Comparison of ENCODE assay signal across 8 cellular contexts in genomic region chr13:26052136-26052736, GRCh38. TPM values are rescaled to one million over a fixed set of nuclear protein-coding genes. Genes with fewer than 3 reads are reported as not detected.
DNase-seq lines count a peak whose midpoint lies in the region; ATAC-seq, FAIRE-seq and TF ChIP-seq lines count a peak whose summit lies in the region.

No MANE protein-coding gene starts in this region.

- H3K9ac ChIP-seq in MM.1S (ENCODE audit: low read length) = no peak overlapping the region; the same call in 1 of the 2 replicates
- H3K9ac ChIP-seq in H1 (replicated peaks in 1 of 4; ENCODE audit: extremely low read depth in 1 of 4, low read depth in 3 of 4, low read length in 3 of 4) = no peak overlapping the region

- CTCF ChIA-PET in CD4-positive, alpha-beta T cell (lab: Charles Lee) = no interaction called here
- CTCF ChIA-PET in H1 (lab: Charles Lee; ENCODE audit: partially characterized antibody) = interaction anchor here (0.8 to 1.1 kb wide), 3 partner anchors 15 to 542 kb away, joined by 3 read pairs; no protein-coding TSS in a partner anchor

- H3K14ac ChIP-seq in H1 (ENCODE audit: insufficient read length) = no peak overlapping the region

- no peak overlapping the region for H2BK15ac ChIP-seq in H1 (ENCODE audit: low read length)

- H3F3A ChIP-seq in MM.1S (ENCODE audit: insufficient read depth, low read length) = no peaks in the 10 kb centered on the region

- H3K27ac Mint-ChIP-seq in CD4-positive, alpha-beta T cell = no peak overlapping the region
- no peak overlapping the region for H3K27ac Mint-ChIP-seq in osteocyte (ENCODE audit: unreplicated experiment)

- H3K36me3 ChIP-seq in MM.1S (replicated peaks; ENCODE audit: insufficient read depth, low read length) (no peaks in the 10 kb centered on the region), H1 (ENCODE audit: control insufficient read depth in 2 of 4, insufficient read depth in 4 of 4, low read length in 3 of 4) (no peaks in the 10 kb centered on the region; a peak in 1 of 8 replicates)

- H2BK20ac ChIP-seq in H1 (ENCODE audit: low read length) = no peak overlapping the region

- peak overlapping the region; percentile 81 for H3K4me3 Mint-ChIP-seq in CD4-positive, alpha-beta T cell
- peak overlapping the region; percentile 72 for H3K4me3 Mint-ChIP-seq in osteocyte (ENCODE audit: unreplicated experiment)

- H3K9me3 Mint-ChIP-seq in CD4-positive, alpha-beta T cell = no peaks in the 10 kb centered on the region
- no peaks in the 10 kb centered on the region for H3K9me3 Mint-ChIP-seq in osteocyte (ENCODE audit: unreplicated experiment)

- peak overlapping the region; percentile 52 for H3K4me3 ChIP-seq in MM.1S (ENCODE audit: low read length)
- peak overlapping the region; percentile 10 to 68 (median 30); a peak in 5 of 8 replicates for H3K4me3 ChIP-seq in H1 (ENCODE audit: extremely low read depth in 1 of 4, insufficient read depth in 2 of 4, low read depth in 3 of 4, low read length in 4 of 4)

- no peaks in the 10 kb centered on the region for H3K79me2 ChIP-seq in MM.1S (ENCODE audit: low read length)
- H3K79me2 ChIP-seq in H1 (ENCODE audit: control insufficient read depth in 1 of 2, insufficient read depth in 2 of 2, low read length in 2 of 2) = peaks cover 0 to 9% of the 10 kb centered on the region in 2 experiments; a peak in 1 of 4 replicates

- no peak overlapping the region for H2AK5ac ChIP-seq in H1 (ENCODE audit: low read depth, low read length)

- H3K9me2 ChIP-seq in MM.1S (replicated peaks; ENCODE audit: insufficient read depth, low read length) = no peaks in the 10 kb centered on the region

- no peak overlapping the region for H4K91ac ChIP-seq in H1 (replicated peaks; ENCODE audit: insufficient read length, low read length)

- H2AFZ ChIP-seq in MM.1S (ENCODE audit: low read length) (no peak overlapping the region), H1 (ENCODE audit: low read length) (peak overlapping the region; percentile 82)

- H3K4ac ChIP-seq in H1 (replicated peaks; ENCODE audit: insufficient read length, low read depth, low read length) = no peak overlapping the region

- no peak for TF ChIP-seq CTCF in CD4-positive, alpha-beta T cell (IDR thresholded peaks at IDR 0.05)
- TF ChIP-seq CTCF in MM.1S (IDR thresholded peaks at IDR 0.05; ENCODE audit: low read length) = no peak
- no peak for TF ChIP-seq CTCF in H1 (IDR thresholded peaks at IDR 0.05; ENCODE audit: control extremely low read depth in 1 of 3, insufficient read depth in 1 of 3, low read depth in 1 of 3, low read length in 3 of 3)
- TF ChIP-seq CTCF in osteocyte (IDR thresholded peaks at IDR 0.05) = no peak

- H3K4me2 ChIP-seq in MM.1S (ENCODE audit: low read depth, low read length) (peak overlapping the region; percentile 60; the same call in 1 of the 2 replicates), H1 (ENCODE audit: insufficient read depth in 1 of 2, low read depth in 2 of 2, low read length in 2 of 2) (peak overlapping the region; percentile 74 to 84)

- TF ChIP-seq EP300 in H1 (IDR thresholded peaks at IDR 0.05; ENCODE audit: borderline replicate concordance in 1 of 2, low read depth in 2 of 2, low read length in 2 of 2) = no peak

- ATAC-seq in CD4-positive, alpha-beta T cell (ENCODE audit: poor library complexity) = no peak

- H3K4me1 Mint-ChIP-seq in CD4-positive, alpha-beta T cell (ENCODE audit: low read depth) = peaks cover 18% of the 10 kb centered on the region
- peaks cover 19% of the 10 kb centered on the region for H3K4me1 Mint-ChIP-seq in osteocyte (ENCODE audit: unreplicated experiment)

- H4K20me1 ChIP-seq in MM.1S (ENCODE audit: insufficient read depth, low read length) (no peaks in the 10 kb centered on the region), H1 (replicated peaks in 1 of 2; ENCODE audit: control insufficient read depth in 1 of 2, insufficient read depth in 2 of 2, low read length in 2 of 2) (peaks cover 0 to 2% of the 10 kb centered on the region in 2 experiments)

- H2BK12ac ChIP-seq in H1 (ENCODE audit: low read depth, low read length) = no peak overlapping the region; the same call in 1 of the 2 replicates

- H3K79me1 ChIP-seq in H1 (ENCODE audit: low read depth, low read length) = no peaks in the 10 kb centered on the region

- H3K9me3 ChIP-seq in CD4-positive, alpha-beta T cell (ENCODE audit: control insufficient read depth, low read length) = no peaks in the 10 kb centered on the region
- H3K9me3 ChIP-seq in MM.1S (replicated peaks; ENCODE audit: insufficient read depth, low read length) (no peaks in the 10 kb centered on the region), H1 (ENCODE audit: insufficient read depth in 2 of 2, low read depth in 1 of 2, low read length in 1 of 2) (no peaks in the 10 kb centered on the region)

- H3K18ac ChIP-seq in H1 (ENCODE audit: extremely low read depth, low read length) = no peak overlapping the region

- no peak overlapping the region for H2BK120ac ChIP-seq in H1 (replicated peaks; ENCODE audit: low read depth, low read length)

- DNase-seq in CD4-positive, alpha-beta T cell = no peak
- DNase-seq in MM.1S = no peak
- peak in 1 of 2 experiments; percentile 75 for DNase-seq in H1 (ENCODE audit: low read depth in 1 of 2, low spot score in 2 of 2)
- no peak for DNase-seq in osteocyte (ENCODE audit: extremely low spot score, unreplicated experiment)
- no peak for DNase-seq in occipital lobe (lab: John Stamatoyannopoulos, UW)
- no peak for DNase-seq in NCI-H345 treated with DMSO at 0.1 percent for 48 hours (lab: John Stamatoyannopoulos, UW; ENCODE audit: unreplicated experiment)
- DNase-seq in activated CD4-positive, alpha-beta T cell treated with anti-CD3 and anti-CD28 coated beads for 1 hour = no peak
- DNase-seq in OCI-M2 (lab: John Stamatoyannopoulos, UW; ENCODE audit: unreplicated experiment) = no peak

- H3K23me2 ChIP-seq in H1 (ENCODE audit: low read depth, low read length) = peaks cover 18% of the 10 kb centered on the region; the same call in 1 of the 2 replicates

- no peak overlapping the region for H3K23ac ChIP-seq in H1 (ENCODE audit: insufficient read length)

- no peaks in the 10 kb centered on the region for H3K4me1 ChIP-seq in MM.1S (ENCODE audit: low read length)
- H3K4me1 ChIP-seq in H1 (replicated peaks in 1 of 4; ENCODE audit: control insufficient read depth in 3 of 4, insufficient read depth in 4 of 4, low read length in 3 of 4) = peaks cover 2 to 3% (median 2%) of the 10 kb centered on the region in 4 experiments; a peak in 4 of 7 replicates

- peaks cover 31% of the 10 kb centered on the region for H3K27me3 ChIP-seq in CD4-positive, alpha-beta T cell (ENCODE audit: control insufficient read depth, insufficient read depth, low read length)
- H3K27me3 ChIP-seq in MM.1S (replicated peaks; ENCODE audit: insufficient read depth, low read length) (no peaks in the 10 kb centered on the region), H1 (replicated peaks in 1 of 4; ENCODE audit: control insufficient read depth in 3 of 4, extremely low read depth in 1 of 4, insufficient read depth in 3 of 4, low read length in 3 of 4) (peaks cover 9 to 45% (median 23%) of the 10 kb centered on the region in 4 experiments)

- peaks cover 41% of the 10 kb centered on the region for H3K27me3 Mint-ChIP-seq in CD4-positive, alpha-beta T cell
- no peaks in the 10 kb centered on the region for H3K27me3 Mint-ChIP-seq in osteocyte (ENCODE audit: unreplicated experiment)

- no peak for TF ChIP-seq RAD21 in H1 (IDR thresholded peaks at IDR 0.05 in 1 of 2, conservative IDR thresholded peaks at IDR 0.05 in 1 of 2; ENCODE audit: low read depth in 2 of 2, low read length in 2 of 2)

- WGBS in H1 (ENCODE audit: extremely low coverage in 1 of 2, insufficient coverage in 1 of 2, insufficient read length in 1 of 2, insufficient replicate concordance in 2 of 2, low coverage in 1 of 2, low lambda C conversion rate in 2 of 2, missing lambda C conversion rate in 1 of 2), 2 experiments = 38% methylated on average over 18 of the region's 18 CpGs; no CpG with 5 or more reads in 1 of the 2 experiments

- no peaks in the 10 kb centered on the region for H3K36me3 Mint-ChIP-seq in CD4-positive, alpha-beta T cell (ENCODE audit: low read depth)
- H3K36me3 Mint-ChIP-seq in osteocyte (ENCODE audit: unreplicated experiment) = peaks cover 4% of the 10 kb centered on the region

- no peak overlapping the region for H2BK5ac ChIP-seq in H1 (ENCODE audit: low read depth, low read length)

- FAIRE-seq in H1 (lab: Jason Lieb, UNC) = peak; percentile 7

- intact Hi-C loops in CD4-positive, alpha-beta T cell (cut with DNase I, micrococcal nuclease) = no loop called here

- no peak overlapping the region for H3K56ac ChIP-seq in H1 (replicated peaks; ENCODE audit: insufficient read length, low read depth, low read length)

- POLR2A ChIA-PET in CD4-positive, alpha-beta T cell (lab: Charles Lee) = no interaction called here
- POLR2A ChIA-PET in H1 (lab: Charles Lee; ENCODE audit: partially characterized antibody) = interaction anchor here (1.0 to 2.6 kb wide), 15 partner anchors 10 to 318 kb away, joined by 3 to 8 read pairs (median 4); no protein-coding TSS in a partner anchor

- TF ChIP-seq POLR2A in H1 (IDR thresholded peaks at IDR 0.05; ENCODE audit: control extremely low read depth in 1 of 2, low read depth in 2 of 2, low read length in 2 of 2) = no peak

- H4K8ac ChIP-seq in H1 (ENCODE audit: extremely low read depth, insufficient read depth, low read length) = no peak overlapping the region

- H3K27ac ChIP-seq in CD4-positive, alpha-beta T cell (ENCODE audit: low read depth, low read length) = no peak overlapping the region
- H3K27ac ChIP-seq in MM.1S (ENCODE audit: low read length) = no peak overlapping the region
- H3K27ac ChIP-seq in H1 (ENCODE audit: low read depth, low read length) = no peak overlapping the region

- H4K5ac ChIP-seq in H1 (ENCODE audit: insufficient read length, low read depth, low read length) = no peak overlapping the region

TF ChIP-seq in H1, 55 proteins besides CTCF, POLR2A, EP300 and RAD21 (continues in another document):
- TF ChIP-seq POLR2AphosphoS5 (IDR thresholded peaks at IDR 0.05; ENCODE audit: low read depth, low read length) = no peak
- TF ChIP-seq SIN3A (conservative IDR thresholded peaks at IDR 0.05 in 1 of 2, IDR thresholded peaks at IDR 0.05 in 1 of 2; ENCODE audit: low read depth in 1 of 2, low read length in 2 of 2) = no peak
- 0 out of 2 replicates have a peak, but pooled peaks have one; percentile 7 for TF ChIP-seq BACH1 (IDR thresholded peaks at IDR 0.05; ENCODE audit: low read length)
- TF ChIP-seq ASH2L (IDR thresholded peaks at IDR 0.05; ENCODE audit: low read length) = peak; percentile 10
- TF ChIP-seq JUND (IDR thresholded peaks at IDR 0.05; ENCODE audit: low read length) = no peak

RNA-seq across cellular contexts. Expression of gene SHISA2, which starts 0.4 kb away (rescaled TPM):
- total RNA-seq in CD4-positive, alpha-beta T cell = under 1 TPM; 0.52 to 0.92 TPM
- total RNA-seq in H1 (2021; fragmentation: NEBNext Ultra II Directional; extraction: Animal tissue kit (Norgen Biotek cat#: 25700)) = 22.6 and 23.8 TPM in 2 replicates
- 8.6 and 10.2 TPM in 2 replicates for polyA plus RNA-seq in H1 (2011; rRNA removed)
- polyA plus RNA-seq in H1 (2011; cell fraction: cytosol; rRNA removed) = 7.3 TPM
- 6.6 TPM for polyA plus RNA-seq in H1 (2011; cell fraction: nucleus; rRNA removed)
- polyA plus RNA-seq in H1 (2012, experiment 1 of 2) = 7.5 to 8.2 TPM (median 7.8 TPM) in 4 replicates
- 4.7 TPM for polyA plus RNA-seq in H1 (2012, experiment 2 of 2)
- 15.2 TPM for polyA plus RNA-seq in H1 (2013, experiment 1 of 2)
- 17.8 TPM for polyA plus RNA-seq in H1 (2013, experiment 2 of 2)
- 29.0 and 30.1 TPM in 2 replicates for polyA minus RNA-seq in H1 (2011; rRNA and poly(A)+ RNA removed)
- polyA minus RNA-seq in H1 (2011; cell fraction: cytosol; rRNA and poly(A)+ RNA removed) = 20.6 TPM
- polyA minus RNA-seq in H1 (2011; cell fraction: nucleus; rRNA and poly(A)+ RNA removed) = 11.1 TPM
- total RNA-seq in osteocyte = 128 TPM in 2 replicates
- 21.4 TPM for total RNA-seq in occipital lobe

Comparison
In these comparisons a context has a peak if more than half of its experiments do, and no peak if none do; other contexts are left out.
1. RNA of gene SHISA2, which starts 0.4 kb away (total RNA-seq): 128 TPM in osteocyte, 22.6 to 23.8 TPM in H1 and 21.4 TPM in occipital lobe (single experiment); 0.52 to 0.92 TPM in CD4-positive, alpha-beta T cell; every median in the first group is over 10 times any median in the second.